In genomic region chr12:124487065-124487833, GRCh38 we compare ENCODE assay signal across 1 cellular context.
TF ChIP-seq lines count a peak whose summit lies in the region.

No MANE protein-coding gene starts in this region.

TF ChIP-seq in K562, 482 proteins besides CTCF, POLR2A, EP300 and RAD21 (continued from another document and continues in another):
- TF ChIP-seq, protein P1, sequence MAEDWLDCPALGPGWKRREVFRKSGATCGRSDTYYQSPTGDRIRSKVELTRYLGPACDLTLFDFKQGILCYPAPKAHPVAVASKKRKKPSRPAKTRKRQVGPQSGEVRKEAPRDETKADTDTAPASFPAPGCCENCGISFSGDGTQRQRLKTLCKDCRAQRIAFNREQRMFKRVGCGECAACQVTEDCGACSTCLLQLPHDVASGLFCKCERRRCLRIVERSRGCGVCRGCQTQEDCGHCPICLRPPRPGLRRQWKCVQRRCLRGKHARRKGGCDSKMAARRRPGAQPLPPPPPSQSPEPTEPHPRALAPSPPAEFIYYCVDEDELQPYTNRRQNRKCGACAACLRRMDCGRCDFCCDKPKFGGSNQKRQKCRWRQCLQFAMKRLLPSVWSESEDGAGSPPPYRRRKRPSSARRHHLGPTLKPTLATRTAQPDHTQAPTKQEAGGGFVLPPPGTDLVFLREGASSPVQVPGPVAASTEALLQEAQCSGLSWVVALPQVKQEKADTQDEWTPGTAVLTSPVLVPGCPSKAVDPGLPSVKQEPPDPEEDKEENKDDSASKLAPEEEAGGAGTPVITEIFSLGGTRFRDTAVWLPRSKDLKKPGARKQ (CRISPR knock-in tag; IDR thresholded peaks at IDR 0.05), result 0 out of 2 replicates have a peak, but pooled peaks have one; percentile 27
- TF ChIP-seq SMARCE1 (IDR thresholded peaks at IDR 0.05) (peak; percentile 67; the same call in 1 of the 2 replicates), CREB3 (tag; conservative IDR thresholded peaks at IDR 0.05; ENCODE audit: low read depth) (no peak), CREM (IDR thresholded peaks at IDR 0.05; ENCODE audit: low read depth) (peak; percentile 45; the same call in 1 of the 2 replicates), ELF2 (CRISPR knock-in tag; IDR thresholded peaks at IDR 0.05) (no peak), RFX5 (IDR thresholded peaks at IDR 0.05; ENCODE audit: low read depth, low read length) (no peak), VEZF1 (CRISPR knock-in tag; IDR thresholded peaks at IDR 0.05) (peak; percentile 84), HEY1 (CRISPR knock-in tag; IDR thresholded peaks at IDR 0.05; ENCODE audit: borderline replicate concordance) (no peak), ZNF12 (CRISPR knock-in tag; IDR thresholded peaks at IDR 0.05) (no peak), HDAC2 (IDR thresholded peaks at IDR 0.05) (peak; percentile 23; the same call in 1 of the 2 replicates), MEIS2 (IDR thresholded peaks at IDR 0.05; ENCODE audit: partially characterized antibody) (peak; percentile 59), NFIC (IDR thresholded peaks at IDR 0.05) (peak; percentile 94), CXXC5 (CRISPR knock-in tag; IDR thresholded peaks at IDR 0.05) (peak; percentile 78), CREB1 (IDR thresholded peaks at IDR 0.05) (peak; percentile 34; the same call in 1 of the 2 replicates), CREB1 (CRISPR knock-in tag; IDR thresholded peaks at IDR 0.05) (no peak), ZFX (CRISPR knock-in tag; IDR thresholded peaks at IDR 0.05) (peak; percentile 48), DACH1 (IDR thresholded peaks at IDR 0.05; ENCODE audit: partially characterized antibody) (peak; percentile 78), LCOR (CRISPR knock-in tag; IDR thresholded peaks at IDR 0.05) (0 out of 2 replicates have a peak, but pooled peaks have one; percentile 40), ZFP1 (CRISPR knock-in tag; IDR thresholded peaks at IDR 0.05) (0 out of 2 replicates have a peak, but pooled peaks have one; percentile 44), NBN (IDR thresholded peaks at IDR 0.05; ENCODE audit: low read depth) (no peak; the same call in 1 of the 2 replicates), ARID3B (CRISPR knock-in tag; IDR thresholded peaks at IDR 0.05; ENCODE audit: borderline replicate concordance) (no peak), ELF1 (tag; IDR thresholded peaks at IDR 0.05) (0 out of 2 replicates have a peak, but pooled peaks have one; percentile 36), NCOR1 (IDR thresholded peaks at IDR 0.05) (peak; percentile 16; the same call in 1 of the 2 replicates), ZNF436 (CRISPR knock-in tag; IDR thresholded peaks at IDR 0.05) (no peak), ZNF589 (CRISPR knock-in tag; IDR thresholded peaks at IDR 0.05; ENCODE audit: low read depth) (0 out of 2 replicates have a peak, but pooled peaks have one; percentile 33), RBBP5 (IDR thresholded peaks at IDR 0.05; ENCODE audit: borderline replicate concordance, insufficient read depth, low read length, poor library complexity, severe bottlenecking) (peak; percentile 79), SRF (CRISPR knock-in tag; IDR thresholded peaks at IDR 0.05) (peak in 1 of 2 experiments; percentile 94; a peak in 2 of 4 replicates), POLR2AphosphoS5 (IDR thresholded peaks at IDR 0.05; ENCODE audit: control insufficient read depth, insufficient read depth, low read depth, low read length) (peak; percentile 45; the same call in 1 of the 2 replicates), EHMT2 (IDR thresholded peaks at IDR 0.05) (no peak), L3MBTL2 (IDR thresholded peaks at IDR 0.05) (peak; percentile 56; the same call in 1 of the 2 replicates), ZNF175 (CRISPR knock-in tag; IDR thresholded peaks at IDR 0.05; ENCODE audit: low read depth) (no peak), FOXP1 (CRISPR knock-in tag; IDR thresholded peaks at IDR 0.05) (no peak), ZNF785 (CRISPR knock-in tag; IDR thresholded peaks at IDR 0.05) (no peak), ZNF408 (CRISPR knock-in tag; IDR thresholded peaks at IDR 0.05; ENCODE audit: low read depth) (no peak), CBFA2T3 (IDR thresholded peaks at IDR 0.05) (peak; percentile 66), UBTF (IDR thresholded peaks at IDR 0.05; ENCODE audit: borderline replicate concordance in 1 of 2, low read depth in 2 of 2, low read length in 2 of 2) (0 out of 4 replicates have a peak, but pooled peaks of 1 of the 2 experiments have one; percentile 6), GTF2F1 (IDR thresholded peaks at IDR 0.05; ENCODE audit: low read depth, low read length) (no peak), HDAC1 (IDR thresholded peaks at IDR 0.05) (no peak; a peak in 1 of 4 replicates), TCF7 (IDR thresholded peaks at IDR 0.05; ENCODE audit: borderline replicate concordance) (no peak), NRF1 (conservative IDR thresholded peaks at IDR 0.05 in 1 of 2, IDR thresholded peaks at IDR 0.05 in 1 of 2) (no peak), ELF4 (CRISPR knock-in tag; IDR thresholded peaks at IDR 0.05) (no peak), ZNF79 (CRISPR knock-in tag; IDR thresholded peaks at IDR 0.05; ENCODE audit: low read depth) (no peak), ETV1 (tag; conservative IDR thresholded peaks at IDR 0.05; ENCODE audit: low read depth) (no peak), RBFOX2 (IDR thresholded peaks at IDR 0.05; ENCODE audit: low read depth, low read length) (no peak), DPF2 (IDR thresholded peaks at IDR 0.05) (peak; percentile 87), HMG20A (CRISPR knock-in tag; conservative IDR thresholded peaks at IDR 0.05) (no peak), SOX6 (IDR thresholded peaks at IDR 0.05) (peak; percentile 72; the same call in 1 of the 2 replicates), BCOR (IDR thresholded peaks at IDR 0.05) (peak; percentile 41; the same call in 1 of the 2 replicates), ZBTB7A (IDR thresholded peaks at IDR 0.05; ENCODE audit: borderline replicate concordance, control insufficient read depth, low read depth, low read length) (peak; percentile 68; the same call in 1 of the 2 replicates), MAFG (tag; conservative IDR thresholded peaks at IDR 0.05) (no peak), ZNF75A (CRISPR knock-in tag; IDR thresholded peaks at IDR 0.05) (no peak), CBX3 (IDR thresholded peaks at IDR 0.05; ENCODE audit: borderline replicate concordance in 1 of 2, low read length in 2 of 2) (peak in 1 of 2 experiments; percentile 43; a peak in 1 of 3 replicates), MTA1 (IDR thresholded peaks at IDR 0.05; ENCODE audit: borderline replicate concordance) (no peak), DDX20 (tag; IDR thresholded peaks at IDR 0.05; ENCODE audit: low read depth) (no peak), FOSL1 (tag; conservative IDR thresholded peaks at IDR 0.05) (0 out of 2 replicates have a peak, but pooled peaks have one; percentile 16), SPI1 (IDR thresholded peaks at IDR 0.05; ENCODE audit: borderline replicate concordance, low read depth, low read length) (peak; percentile 98), KDM4B (IDR thresholded peaks at IDR 0.05; ENCODE audit: borderline replicate concordance in 2 of 2, low read depth in 1 of 2) (0 out of 4 replicates have a peak, but pooled peaks of 1 of the 2 experiments have one; percentile 42), THAP7 (CRISPR knock-in tag; IDR thresholded peaks at IDR 0.05) (no peak)
- TF ChIP-seq, protein P2, sequence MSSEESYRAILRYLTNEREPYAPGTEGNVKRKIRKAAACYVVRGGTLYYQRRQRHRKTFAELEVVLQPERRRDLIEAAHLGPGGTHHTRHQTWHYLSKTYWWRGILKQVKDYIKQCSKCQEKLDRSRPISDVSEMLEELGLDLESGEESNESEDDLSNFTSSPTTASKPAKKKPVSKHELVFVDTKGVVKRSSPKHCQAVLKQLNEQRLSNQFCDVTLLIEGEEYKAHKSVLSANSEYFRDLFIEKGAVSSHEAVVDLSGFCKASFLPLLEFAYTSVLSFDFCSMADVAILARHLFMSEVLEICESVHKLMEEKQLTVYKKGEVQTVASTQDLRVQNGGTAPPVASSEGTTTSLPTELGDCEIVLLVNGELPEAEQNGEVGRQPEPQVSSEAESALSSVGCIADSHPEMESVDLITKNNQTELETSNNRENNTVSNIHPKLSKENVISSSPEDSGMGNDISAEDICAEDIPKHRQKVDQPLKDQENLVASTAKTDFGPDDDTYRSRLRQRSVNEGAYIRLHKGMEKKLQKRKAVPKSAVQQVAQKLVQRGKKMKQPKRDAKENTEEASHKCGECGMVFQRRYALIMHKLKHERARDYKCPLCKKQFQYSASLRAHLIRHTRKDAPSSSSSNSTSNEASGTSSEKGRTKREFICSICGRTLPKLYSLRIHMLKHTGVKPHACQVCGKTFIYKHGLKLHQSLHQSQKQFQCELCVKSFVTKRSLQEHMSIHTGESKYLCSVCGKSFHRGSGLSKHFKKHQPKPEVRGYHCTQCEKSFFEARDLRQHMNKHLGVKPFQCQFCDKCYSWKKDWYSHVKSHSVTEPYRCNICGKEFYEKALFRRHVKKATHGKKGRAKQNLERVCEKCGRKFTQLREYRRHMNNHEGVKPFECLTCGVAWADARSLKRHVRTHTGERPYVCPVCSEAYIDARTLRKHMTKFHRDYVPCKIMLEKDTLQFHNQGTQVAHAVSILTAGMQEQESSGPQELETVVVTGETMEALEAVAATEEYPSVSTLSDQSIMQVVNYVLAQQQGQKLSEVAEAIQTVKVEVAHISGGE (CRISPR knock-in tag; IDR thresholded peaks at IDR 0.05), result no peak
- TF ChIP-seq, protein P3, sequence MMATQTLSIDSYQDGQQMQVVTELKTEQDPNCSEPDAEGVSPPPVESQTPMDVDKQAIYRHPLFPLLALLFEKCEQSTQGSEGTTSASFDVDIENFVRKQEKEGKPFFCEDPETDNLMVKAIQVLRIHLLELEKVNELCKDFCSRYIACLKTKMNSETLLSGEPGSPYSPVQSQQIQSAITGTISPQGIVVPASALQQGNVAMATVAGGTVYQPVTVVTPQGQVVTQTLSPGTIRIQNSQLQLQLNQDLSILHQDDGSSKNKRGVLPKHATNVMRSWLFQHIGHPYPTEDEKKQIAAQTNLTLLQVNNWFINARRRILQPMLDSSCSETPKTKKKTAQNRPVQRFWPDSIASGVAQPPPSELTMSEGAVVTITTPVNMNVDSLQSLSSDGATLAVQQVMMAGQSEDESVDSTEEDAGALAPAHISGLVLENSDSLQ (IDR thresholded peaks at IDR 0.05), result peak; percentile 40; the same call in 1 of the 2 replicates
- TF ChIP-seq, protein P4, sequence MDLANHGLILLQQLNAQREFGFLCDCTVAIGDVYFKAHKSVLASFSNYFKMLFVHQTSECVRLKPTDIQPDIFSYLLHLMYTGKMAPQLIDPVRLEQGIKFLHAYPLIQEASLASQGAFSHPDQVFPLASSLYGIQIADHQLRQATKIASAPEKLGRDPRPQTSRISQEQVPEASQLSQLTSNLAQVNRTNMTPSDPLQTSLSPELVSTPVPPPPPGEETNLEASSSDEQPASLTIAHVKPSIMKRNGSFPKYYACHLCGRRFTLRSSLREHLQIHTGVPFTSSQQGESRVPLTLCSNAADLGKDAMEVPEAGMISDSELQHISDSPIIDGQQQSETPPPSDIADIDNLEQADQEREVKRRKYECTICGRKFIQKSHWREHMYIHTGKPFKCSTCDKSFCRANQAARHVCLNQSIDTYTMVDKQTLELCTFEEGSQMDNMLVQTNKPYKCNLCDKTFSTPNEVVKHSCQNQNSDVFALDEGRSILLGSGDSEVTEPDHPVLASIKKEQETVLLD (IDR thresholded peaks at IDR 0.05), result 0 out of 2 replicates have a peak, but pooled peaks have one; percentile 5
